ENCODE assay signal across 14 cellular contexts in the genomic region with DNA sequence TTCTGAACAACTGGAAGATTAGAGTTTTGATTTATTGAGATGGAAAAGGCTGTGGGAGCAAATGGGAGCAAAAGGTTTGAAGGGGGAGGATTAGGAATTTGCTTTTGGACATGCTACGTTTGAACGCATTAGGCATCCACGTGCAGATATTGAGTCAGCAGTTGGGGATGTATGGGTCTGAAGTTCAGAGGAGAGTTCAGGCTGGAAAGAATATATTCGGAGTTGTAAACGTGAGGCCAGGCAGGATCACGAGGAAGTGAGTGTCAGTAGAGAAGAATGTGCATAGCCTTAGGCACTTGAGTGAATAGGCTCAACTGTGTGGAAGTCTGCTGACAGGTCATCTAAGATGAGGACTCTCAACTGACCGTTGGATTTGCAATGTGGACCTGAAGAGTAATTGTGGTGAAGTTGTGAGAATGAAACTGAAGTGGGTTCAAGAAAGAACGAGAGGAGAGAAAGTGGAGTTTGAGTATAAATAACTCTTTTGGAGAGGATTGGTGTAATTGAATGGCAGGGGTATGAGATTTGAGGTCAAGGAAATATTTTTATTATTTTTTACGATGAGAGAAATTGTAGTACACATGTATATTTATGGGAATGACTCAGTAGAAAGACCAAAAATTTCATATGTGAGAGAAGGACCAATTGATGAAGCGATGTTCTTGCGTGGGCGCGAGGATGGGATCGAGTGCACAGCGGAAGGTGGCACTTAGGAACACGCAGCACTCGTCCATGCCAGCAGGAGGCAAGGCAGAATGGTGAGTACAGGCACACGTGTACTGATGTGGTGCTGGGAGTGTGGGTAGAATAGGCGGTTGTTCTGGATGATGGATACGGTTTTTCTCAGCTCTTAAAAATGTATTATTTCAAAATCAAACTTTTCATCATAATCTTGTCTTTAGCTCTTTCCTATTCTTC. TPM values are rescaled to one million over a fixed set of nuclear protein-coding genes. Genes with fewer than 3 reads are reported as not detected.
DNase-seq lines count a peak whose midpoint lies in the region; ATAC-seq, FAIRE-seq and TF ChIP-seq lines count a peak whose summit lies in the region.
"Had no signal": no experiment of that assay in that cellular context is flagged by ENCODE, and none has a peak within 500 bp of the region (broad histone marks: within the 10 kb centered on the region; RNA-seq: fewer than 3 reads in every experiment).

No MANE protein-coding gene starts in this region.

- H3K4me1 Mint-ChIP-seq in naive thymus-derived CD8-positive, alpha-beta T cell = peaks cover 1 to 13% (median 7%) of the 10 kb centered on the region in 4 donors

- CTCF ChIA-PET in A549 (lab: Yijun Ruan, JAX) = interaction anchor here (0.8 to 3.9 kb wide), 20 partner anchors 9 to 694 kb away, joined by 3 to 25 read pairs (median 5); a partner anchor contains a TSS

- H3K4me3 Mint-ChIP-seq in naive thymus-derived CD8-positive, alpha-beta T cell = peak overlapping the region in 1 of 10 donors; percentile 55
- H3K4me3 Mint-ChIP-seq: T-helper 2 cell treated with Interferon-gamma antibody and Interleukin-4, amounts not matched to agents 5 μg/mL and 100 μg/mL, for 36 hours had no signal

- H3K4me1 ChIP-seq in A549 = peaks cover 6% of the 10 kb centered on the region

- no peak for TF ChIP-seq POLR2A in A549 (IDR thresholded peaks at IDR 0.05; ENCODE audit: low read length)
- no peak for TF ChIP-seq POLR2A in H54 (IDR thresholded peaks at IDR 0.05; ENCODE audit: low read depth, low read length)

- no peak for TF ChIP-seq CTCF in A549 (IDR thresholded peaks at IDR 0.05)

- TF ChIP-seq RAD21 in A549 (conservative IDR thresholded peaks at IDR 0.05 in 1 of 2, IDR thresholded peaks at IDR 0.05 in 1 of 2) = no peak

- 56% methylated on average over 20 of the region's 20 CpGs for WGBS in A549 (ENCODE audit: missing lambda C conversion rate)

- ATAC-seq in A549 (peak; percentile 42 to 43; a peak in 4 of 6 replicates), GM19351 (IDR thresholded peaks at IDR 0.05; ENCODE audit: unreplicated experiment) (no peak)
- ATAC-seq in naive thymus-derived CD8-positive, alpha-beta T cell = no peak

- POLR2A ChIA-PET in A549 (lab: Yijun Ruan, JAX) = interaction anchor here (0.8 kb wide), 1 partner anchor 691 kb away, joined by 4 read pairs; no protein-coding TSS in a partner anchor
- POLR2A ChIA-PET in naive thymus-derived CD8-positive, alpha-beta T cell (lab: Charles Lee) = no interaction called here

- H3K27ac Mint-ChIP-seq in naive thymus-derived CD8-positive, alpha-beta T cell = peak overlapping the region in 1 of 10 donors; percentile 58
- H3K27ac Mint-ChIP-seq: T-helper 2 cell treated with Interferon-gamma antibody and Interleukin-4, amounts not matched to agents 5 μg/mL and 100 μg/mL, for 36 hours had no signal

- H3K27me3 Mint-ChIP-seq in naive thymus-derived CD8-positive, alpha-beta T cell = peaks cover 4 to 42% (median 17%) of the 10 kb centered on the region in 5 donors

- H3K27ac ChIP-seq in A549 = no peak overlapping the region
- H3K27ac ChIP-seq: BLaER1 treated with 17β-estradiol and CSF1 and Interleukin-3, amounts not matched to agents 10 nM and 100 nM; coronary artery; KMS-11 had no signal

- FAIRE-seq in A549 (lab: Jason Lieb, UNC) (no peak), H54 (lab: Jason Lieb, UNC) (peak; percentile 91)
- FAIRE-seq: islet of Langerhans had no signal

- DNase-seq in A549 (ENCODE audit: low read depth in 1 of 2, low spot score in 1 of 2) = peak; percentile 27 to 42
- DNase-seq in H54 (ENCODE audit: insufficient read length, low spot score) = peak; percentile 73
- DNase-seq in amniotic epithelial cell (ENCODE audit: low read depth) = peak; percentile 85
- DNase-seq in hepatic stellate cell (ENCODE audit: low spot score) = peak; percentile 40
- no peak for DNase-seq in G401 (ENCODE audit: low spot score)
- no peak for DNase-seq in naive thymus-derived CD8-positive, alpha-beta T cell
- no peak for DNase-seq in MV-4-11 (lab: John Stamatoyannopoulos, UW)
- DNase-seq: NCI-H510A treated with DMSO at 0.1 percent for 48 hours had no signal

- no peak overlapping the region for H3K4me3 ChIP-seq in A549
- H3K4me3 ChIP-seq: BLaER1 treated with 17β-estradiol and CSF1 and Interleukin-3, amounts not matched to agents 10 nM and 100 nM; coronary artery had no signal

- H3K4me2 ChIP-seq in A549 = 0 out of 3 replicates have a peak overlapping the region, but pooled peaks have one; percentile 17
- H3K4me2 ChIP-seq: BLaER1 treated with 17β-estradiol and CSF1 and Interleukin-3, amounts not matched to agents 10 nM and 100 nM; KMS-11 had no signal

- no peaks in the 10 kb centered on the region for H3K9me3 Mint-ChIP-seq in naive thymus-derived CD8-positive, alpha-beta T cell
- H3K9me3 Mint-ChIP-seq: T-helper 2 cell treated with Interferon-gamma antibody and Interleukin-4, amounts not matched to agents 5 μg/mL and 100 μg/mL, for 36 hours had no signal

- in situ Hi-C loops in G401 (cut with HindIII; ENCODE audit: low sequenced_read_pairs) = no loop called here

- no peak for TF ChIP-seq EP300 in A549 (IDR thresholded peaks at IDR 0.05)

- H3K9me3 ChIP-seq in A549 = no peaks in the 10 kb centered on the region

- no peaks in the 10 kb centered on the region for H3K36me3 Mint-ChIP-seq in naive thymus-derived CD8-positive, alpha-beta T cell

TF ChIP-seq in A549, 52 proteins besides CTCF, POLR2A, EP300 and RAD21:
- TF ChIP-seq ZNF302 (CRISPR knock-in tag; IDR thresholded peaks at IDR 0.05) (no peak), BHLHE40 (IDR thresholded peaks at IDR 0.05; ENCODE audit: low read depth, low read length) (0 out of 2 replicates have a peak, but pooled peaks have one; percentile 35)

RNA-seq across cellular contexts. Expression of a gene that starts 40.5 kb away (rescaled TPM):
- 88.5 and 101 TPM in 2 replicates for polyA plus RNA-seq in A549 (2011; rRNA removed)
- polyA plus RNA-seq in A549 (2012; cell fraction: cytosol; rRNA removed) = 78.9 and 89.8 TPM in 2 replicates
- polyA plus RNA-seq in A549 (2012; cell fraction: nucleus; rRNA removed) = 24.0 and 30.4 TPM in 2 replicates
- polyA plus RNA-seq in A549 (2017; fragmentation: RNase III; extraction: RNeasy Plus Mini Kit Qiagen cat#74134 plus additional on column Dnase treatment) = 83.1 to 91.4 TPM (median 90.4 TPM) in 3 replicates
- 17.0 and 19.9 TPM in 2 replicates for polyA minus RNA-seq in A549 (2011; rRNA and poly(A)+ RNA removed)
- 52.2 and 59.5 TPM in 2 replicates for total RNA-seq in G401 (2014; rRNA removed; shearing (Covaris generic))
- 10 to 100 TPM; 49.0 to 55.7 TPM for total RNA-seq in naive thymus-derived CD8-positive, alpha-beta T cell
- polyA plus RNA-seq in naive thymus-derived CD8-positive, alpha-beta T cell = 100 to 1,000 TPM; 108 to 163 (median 138) TPM

Comparison
In these comparisons a context has a peak if more than half of its experiments do, and no peak if none do; other contexts are left out.
1. ATAC-seq: peak in A549 (2 of 2); none in GM19351 (single experiment) and naive thymus-derived CD8-positive, alpha-beta T cell (0 of 2).
2. DNase-seq: peak in A549 (2 of 2), H54 (single experiment), amniotic epithelial cell (single experiment) and hepatic stellate cell (single experiment); none in G401 (single experiment), naive thymus-derived CD8-positive, alpha-beta T cell (0 of 10) and MV-4-11 (single experiment).